In genomic region chr19:48506138-48506733, GRCh38 we compare ENCODE assay signal across 9 cellular contexts. TPM values are rescaled to one million over a fixed set of nuclear protein-coding genes. Genes with fewer than 3 reads are reported as not detected.
DNase-seq lines count a peak whose midpoint lies in the region; ATAC-seq and TF ChIP-seq lines count a peak whose summit lies in the region.
"Had no signal": no experiment of that assay in that cellular context is flagged by ENCODE, and none has a peak within 500 bp of the region (broad histone marks: within the 10 kb centered on the region; RNA-seq: fewer than 3 reads in every experiment).

No MANE protein-coding gene starts in this region.

- H3K9me2 ChIP-seq in PC-3 (replicated peaks; ENCODE audit: low read length), result no peaks in the 10 kb centered on the region

- H3K4me1 ChIP-seq in PC-3 (ENCODE audit: insufficient read depth, low read length) (peaks cover 6% of the 10 kb centered on the region), esophagus muscularis mucosa (peaks cover 6 to 22% (median 18%) of the 10 kb centered on the region in 4 donors)

- no peak overlapping the region for H3K9ac ChIP-seq in PC-3 (ENCODE audit: low read length)

- H3K4me3 Mint-ChIP-seq in CD14-positive monocyte, result no peak overlapping the region
- no peak overlapping the region for H3K4me3 Mint-ChIP-seq in stimulated activated effector memory CD8-positive, alpha-beta T cell treated with anti-CD3 and anti-CD28 coated beads, Interleukin-12 subunit alpha, Interleukin-12 subunit beta, amount 100 ng/mL, for 72 hours
- H3K4me3 Mint-ChIP-seq: IgD-negative memory B cell had no signal

- no peak for TF ChIP-seq POLR2A in esophagus muscularis mucosa (IDR thresholded peaks at IDR 0.05; ENCODE audit: low read depth)

- H3K27ac Mint-ChIP-seq in CD14-positive monocyte, result no peak overlapping the region
- no peak overlapping the region for H3K27ac Mint-ChIP-seq in stimulated activated effector memory CD8-positive, alpha-beta T cell treated with anti-CD3 and anti-CD28 coated beads, Interleukin-12 subunit alpha, Interleukin-12 subunit beta, amount 100 ng/mL, for 72 hours

- DNase-seq in CD14-positive monocyte (ENCODE audit: low spot score) (no peak), GM20000 (ENCODE audit: low spot score) (peak; percentile 74), PC-3 (peak; percentile 50), esophagus muscularis mucosa (ENCODE audit: extremely low spot score) (no peak), caudate nucleus (lab: John Stamatoyannopoulos, UW) (no peak)
- peak in 1 of 2 donors; percentile 54 for DNase-seq in stimulated activated effector memory CD8-positive, alpha-beta T cell treated with anti-CD3 and anti-CD28 coated beads, Interleukin-12 subunit alpha, Interleukin-12 subunit beta, amount 100 ng/mL, for 72 hours (ENCODE audit: low spot score in 2 of 2)

- POLR2A ChIA-PET in PC-3 (lab: Charles Lee; ENCODE audit: unreplicated experiment), result interaction anchor here (0.6 kb wide), 2 partner anchors 13 to 83 kb away, joined by 3 to 6 read pairs; no protein-coding TSS in a partner anchor

- no peak overlapping the region for H3K4me2 ChIP-seq in PC-3 (ENCODE audit: low read length)

- ATAC-seq in PC-3, result no peak
- ATAC-seq in stimulated activated effector memory CD8-positive, alpha-beta T cell treated with anti-CD3 and anti-CD28 coated beads, Interleukin-12 subunit alpha, Interleukin-12 subunit beta, amount 100 ng/mL, for 72 hours, result peak; percentile 18
- no peak for ATAC-seq in HG03025 (IDR thresholded peaks at IDR 0.05; ENCODE audit: low FRiP score, unreplicated experiment)
- no peak for ATAC-seq in HG03378 (IDR thresholded peaks at IDR 0.05; ENCODE audit: unreplicated experiment)

- H3F3A ChIP-seq in PC-3 (ENCODE audit: low read length, unreplicated experiment), result no peaks in the 10 kb centered on the region

- H3K36me3 Mint-ChIP-seq in CD14-positive monocyte, result peaks cover 0 to 5% of the 10 kb centered on the region in 2 donors
- no peaks in the 10 kb centered on the region for H3K36me3 Mint-ChIP-seq in stimulated activated effector memory CD8-positive, alpha-beta T cell treated with anti-CD3 and anti-CD28 coated beads, Interleukin-12 subunit alpha, Interleukin-12 subunit beta, amount 100 ng/mL, for 72 hours
- H3K36me3 Mint-ChIP-seq: IgD-negative memory B cell had no signal

- CTCF ChIA-PET in PC-3 (lab: Charles Lee), result interaction anchor here (0.6 to 1.3 kb wide), 14 partner anchors 14 to 260 kb away, joined by 4 to 50 read pairs (median 6); partner anchors contain the start of gene KDELR1

- no peaks in the 10 kb centered on the region for H4K20me1 ChIP-seq in PC-3 (ENCODE audit: low read length)

- H3K27ac ChIP-seq in PC-3 (ENCODE audit: low read length) (no peak overlapping the region), esophagus muscularis mucosa (replicated peaks in 1 of 4) (no peak overlapping the region), caudate nucleus (ENCODE audit: low read depth, low read length) (no peak overlapping the region)

- H3K27me3 ChIP-seq in PC-3 (ENCODE audit: low read length) (no peaks in the 10 kb centered on the region), esophagus muscularis mucosa (peaks cover 0 to 32% (median 17%) of the 10 kb centered on the region in 4 donors)

- intact Hi-C loops in CD14-positive monocyte (cut with micrococcal nuclease), result loop anchor here (2.0 to 5.0 kb wide), 2 partner anchors 79 to 81 kb away; no protein-coding TSS in a partner anchor
- intact Hi-C loops in PC-3 (cut with micrococcal nuclease), result no loop called here
- intact Hi-C loops in esophagus muscularis mucosa (cut with DNase I), result loop anchor here (5.0 kb wide), 1 partner anchor 76 kb away; no protein-coding TSS in a partner anchor

- BruUV-seq in PC-3 (replicated peaks; lab: Mats Ljungman, UMichigan), result no TSS peak

- no peaks in the 10 kb centered on the region for H3K9me3 ChIP-seq in PC-3 (ENCODE audit: low read length)
- no peaks in the 10 kb centered on the region for H3K9me3 ChIP-seq in esophagus muscularis mucosa

- H3K79me2 ChIP-seq in PC-3 (ENCODE audit: low read length), result no peaks in the 10 kb centered on the region

- peaks cover 24% of the 10 kb centered on the region for H3K4me1 Mint-ChIP-seq in CD14-positive monocyte
- peaks cover 32% of the 10 kb centered on the region for H3K4me1 Mint-ChIP-seq in stimulated activated effector memory CD8-positive, alpha-beta T cell treated with anti-CD3 and anti-CD28 coated beads, Interleukin-12 subunit alpha, Interleukin-12 subunit beta, amount 100 ng/mL, for 72 hours

- peaks cover 16 to 24% (median 18%) of the 10 kb centered on the region in 3 donors for H3K27me3 Mint-ChIP-seq in CD14-positive monocyte (ENCODE audit: low read depth in 3 of 3)

- H2AFZ ChIP-seq in PC-3 (ENCODE audit: low read length), result no peak overlapping the region

- TF ChIP-seq CTCF in CD14-positive monocyte (IDR thresholded peaks at IDR 0.05), result peak; percentile 68
- no peak for TF ChIP-seq CTCF in GM20000 (IDR thresholded peaks at IDR 0.05; ENCODE audit: extremely low read depth, missing control alignments)
- TF ChIP-seq CTCF in PC-3 (conservative IDR thresholded peaks at IDR 0.05; ENCODE audit: low read depth, low read length), result peak; percentile 62
- TF ChIP-seq CTCF in esophagus muscularis mucosa (IDR thresholded peaks at IDR 0.05), result peak; percentile 34 to 37 (median 34)

- H3K4me3 ChIP-seq in PC-3 (ENCODE audit: low read length) (no peak overlapping the region), esophagus muscularis mucosa (no peak overlapping the region)

- no peak for TF ChIP-seq EP300 in esophagus muscularis mucosa (IDR thresholded peaks at IDR 0.05)

- H3K9me3 Mint-ChIP-seq in CD14-positive monocyte, result peaks cover 0 to 11% (median 6%) of the 10 kb centered on the region in 7 donors
- H3K9me3 Mint-ChIP-seq in stimulated activated effector memory CD8-positive, alpha-beta T cell treated with anti-CD3 and anti-CD28 coated beads, Interleukin-12 subunit alpha, Interleukin-12 subunit beta, amount 100 ng/mL, for 72 hours, result no peaks in the 10 kb centered on the region
- H3K9me3 Mint-ChIP-seq: IgD-negative memory B cell had no signal

- 96% methylated on average over 5 of the region's 5 CpGs for WGBS in esophagus muscularis mucosa

- H3K36me3 ChIP-seq in PC-3 (ENCODE audit: low read depth, low read length), result no peaks in the 10 kb centered on the region
- H3K36me3 ChIP-seq in esophagus muscularis mucosa, result no peaks in the 10 kb centered on the region

RNA-seq across cellular contexts. Expression of gene LMTK3, which starts 5.4 kb away (rescaled TPM):
- not detected for polyA plus RNA-seq in CD14-positive monocyte
- total RNA-seq in PC-3 (2014; rRNA removed) (4.8 and 8.3 TPM in 2 replicates), esophagus muscularis mucosa (under 1 TPM; 0.17 to 0.57 (median 0.37) TPM)
- polyA plus RNA-seq: IgD-negative memory B cell had no signal

RNA-seq across cellular contexts. Expression of gene CYTH2, which starts 37.1 kb away (rescaled TPM):
- 10 to 100 TPM; 21.3 to 21.7 TPM for polyA plus RNA-seq in CD14-positive monocyte
- total RNA-seq in PC-3 (2014; rRNA removed) (50.5 and 58.6 TPM in 2 replicates), esophagus muscularis mucosa (10 to 100 TPM; 40.1 to 50.7 (median 48.4) TPM)

RNA-seq across cellular contexts. Expression of gene SULT2B1, which starts 45.7 kb away (rescaled TPM):
- under 1 TPM in 1 of 2 donors, not detected in 1; 0.40 TPM for polyA plus RNA-seq in CD14-positive monocyte
- total RNA-seq in PC-3 (2014; rRNA removed) (4.8 and 6.7 TPM in 2 replicates), esophagus muscularis mucosa (1 to 10 TPM in 1 of 4 donors, not detected in 3; 1.0 TPM)
- polyA plus RNA-seq: IgD-negative memory B cell had no signal

RNA-seq across cellular contexts. Expression of gene KCNJ14, which starts 50.9 kb away (rescaled TPM):
- polyA plus RNA-seq in CD14-positive monocyte, result under 1 TPM in 1 of 2 donors, not detected in 1; 0.09 TPM
- 1.4 and 2.2 TPM in 2 replicates for total RNA-seq in PC-3 (2014; rRNA removed)
- under 1 TPM; 0.42 to 0.86 (median 0.51) TPM for total RNA-seq in esophagus muscularis mucosa

Comparison
In these comparisons a context has a peak if more than half of its experiments do, and no peak if none do; other contexts are left out.
1. DNase-seq: peak in GM20000 (single experiment) and PC-3 (single experiment); none in CD14-positive monocyte (single experiment), esophagus muscularis mucosa (single experiment) and caudate nucleus (0 of 61).